ENCODE assay signal across 8 cellular contexts in genomic region chr4:8201341-8201781, GRCh38. TPM values are rescaled to one million over a fixed set of nuclear protein-coding genes. Genes with fewer than 3 reads are reported as not detected.
DNase-seq lines count a peak whose midpoint lies in the region; ATAC-seq and TF ChIP-seq lines count a peak whose summit lies in the region.

No MANE protein-coding gene starts in this region.

- no peak overlapping the region for H4K5ac ChIP-seq in mesendoderm (ENCODE audit: low read length)

- H4K8ac ChIP-seq in mesendoderm (ENCODE audit: low read depth, low read length) = no peak overlapping the region

- H3K9me3 Mint-ChIP-seq in T-helper 2 cell treated with Interferon-gamma antibody and Interleukin-4, amounts not matched to agents 5 μg/mL and 100 μg/mL, for 36 hours = no peaks in the 10 kb centered on the region
- no peaks in the 10 kb centered on the region for H3K9me3 Mint-ChIP-seq in endothelial cell (ENCODE audit: unreplicated experiment)
- H3K9me3 Mint-ChIP-seq in stimulated activated effector memory CD8-positive, alpha-beta T cell treated with anti-CD3 and anti-CD28 coated beads, Interleukin-12 subunit alpha, Interleukin-12 subunit beta, amount 100 ng/mL, for 72 hours = no peaks in the 10 kb centered on the region

- H3K4me3 ChIP-seq in mesendoderm (ENCODE audit: low read length) = no peak overlapping the region

- H3K27me3 ChIP-seq in mesendoderm (ENCODE audit: insufficient read depth, low read length, poor library complexity) = no peaks in the 10 kb centered on the region

- no peaks in the 10 kb centered on the region for H3K36me3 Mint-ChIP-seq in T-helper 2 cell treated with Interferon-gamma antibody and Interleukin-4, amounts not matched to agents 5 μg/mL and 100 μg/mL, for 36 hours (ENCODE audit: low read depth)
- no peaks in the 10 kb centered on the region for H3K36me3 Mint-ChIP-seq in endothelial cell (ENCODE audit: low read depth, unreplicated experiment)
- H3K36me3 Mint-ChIP-seq in stimulated activated effector memory CD8-positive, alpha-beta T cell treated with anti-CD3 and anti-CD28 coated beads, Interleukin-12 subunit alpha, Interleukin-12 subunit beta, amount 100 ng/mL, for 72 hours = no peaks in the 10 kb centered on the region

- H3K27me3 Mint-ChIP-seq in T-helper 2 cell treated with Interferon-gamma antibody and Interleukin-4, amounts not matched to agents 5 μg/mL and 100 μg/mL, for 36 hours (ENCODE audit: low read depth) = no peaks in the 10 kb centered on the region
- H3K27me3 Mint-ChIP-seq in endothelial cell (ENCODE audit: unreplicated experiment) = peaks cover 25% of the 10 kb centered on the region

- H3K79me2 ChIP-seq in mesendoderm (ENCODE audit: control insufficient read depth, insufficient read depth, low read length) = no peaks in the 10 kb centered on the region

- H3K27ac Mint-ChIP-seq in T-helper 2 cell treated with Interferon-gamma antibody and Interleukin-4, amounts not matched to agents 5 μg/mL and 100 μg/mL, for 36 hours = peak overlapping the region; percentile 67
- H3K27ac Mint-ChIP-seq in endothelial cell (ENCODE audit: unreplicated experiment) = no peak overlapping the region
- peak overlapping the region; percentile 85 for H3K27ac Mint-ChIP-seq in stimulated activated effector memory CD8-positive, alpha-beta T cell treated with anti-CD3 and anti-CD28 coated beads, Interleukin-12 subunit alpha, Interleukin-12 subunit beta, amount 100 ng/mL, for 72 hours

- H3K4me2 ChIP-seq in mesendoderm (ENCODE audit: low read length) = no peak overlapping the region

- peak overlapping the region; percentile 94 for H3K4me3 Mint-ChIP-seq in T-helper 2 cell treated with Interferon-gamma antibody and Interleukin-4, amounts not matched to agents 5 μg/mL and 100 μg/mL, for 36 hours
- peak overlapping the region; percentile 79 for H3K4me3 Mint-ChIP-seq in endothelial cell (ENCODE audit: unreplicated experiment)
- H3K4me3 Mint-ChIP-seq in stimulated activated effector memory CD8-positive, alpha-beta T cell treated with anti-CD3 and anti-CD28 coated beads, Interleukin-12 subunit alpha, Interleukin-12 subunit beta, amount 100 ng/mL, for 72 hours = peak overlapping the region; percentile 84

- no peak overlapping the region for H3K4ac ChIP-seq in mesendoderm (ENCODE audit: low read depth, low read length)

- H2BK15ac ChIP-seq in mesendoderm (replicated peaks; ENCODE audit: low read depth) = no peak overlapping the region

- H3K18ac ChIP-seq in mesendoderm (ENCODE audit: low read length) = no peak overlapping the region

- H3K4me1 ChIP-seq in mesendoderm (ENCODE audit: control insufficient read depth, low read depth, low read length) = no peaks in the 10 kb centered on the region

- no peak overlapping the region for H3K56ac ChIP-seq in mesendoderm (ENCODE audit: low read length)

- no CpG with 5 or more reads among the region's 9 CpGs for WGBS in mesendoderm (ENCODE audit: extremely low coverage, insufficient coverage, low lambda C conversion rate)

- H3K9ac ChIP-seq in mesendoderm (ENCODE audit: low read length) = no peak overlapping the region

- no peaks in the 10 kb centered on the region for H3K79me1 ChIP-seq in mesendoderm (ENCODE audit: low read length)

- H2AK5ac ChIP-seq in mesendoderm (ENCODE audit: low read length) = no peak overlapping the region

- in situ Hi-C loops in GM13976 (cut with MboI; ENCODE audit: low sequenced_read_pairs, unreplicated experiment) = no loop called here

- H3K23ac ChIP-seq in mesendoderm (ENCODE audit: low read length) = no peak overlapping the region

- no peak overlapping the region for H2BK120ac ChIP-seq in mesendoderm (ENCODE audit: low read depth, low read length)

- no peak overlapping the region for H3K27ac ChIP-seq in mesendoderm (ENCODE audit: low read depth, low read length)

- H3K4me1 Mint-ChIP-seq in T-helper 2 cell treated with Interferon-gamma antibody and Interleukin-4, amounts not matched to agents 5 μg/mL and 100 μg/mL, for 36 hours (ENCODE audit: low read depth) = peaks cover 30% of the 10 kb centered on the region
- peaks cover 50% of the 10 kb centered on the region for H3K4me1 Mint-ChIP-seq in endothelial cell (ENCODE audit: unreplicated experiment)
- H3K4me1 Mint-ChIP-seq in stimulated activated effector memory CD8-positive, alpha-beta T cell treated with anti-CD3 and anti-CD28 coated beads, Interleukin-12 subunit alpha, Interleukin-12 subunit beta, amount 100 ng/mL, for 72 hours = peaks cover 55% of the 10 kb centered on the region

- DNase-seq in GM13976 (ENCODE audit: low spot score) (peak; percentile 86), endothelial cell (ENCODE audit: low spot score) (no peak), SIG-M5 (lab: John Stamatoyannopoulos, UW) (no peak), mesendoderm (no peak)
- DNase-seq in T-helper 2 cell treated with Interferon-gamma antibody and Interleukin-4, amounts not matched to agents 5 μg/mL and 100 μg/mL, for 36 hours (ENCODE audit: low spot score) = peak; percentile 37
- peak in 1 of 2 donors; percentile 69 for DNase-seq in stimulated activated effector memory CD8-positive, alpha-beta T cell treated with anti-CD3 and anti-CD28 coated beads, Interleukin-12 subunit alpha, Interleukin-12 subunit beta, amount 100 ng/mL, for 72 hours (ENCODE audit: low spot score in 2 of 2)

- ATAC-seq in HG02798 (IDR thresholded peaks at IDR 0.05; ENCODE audit: poor library complexity, unreplicated experiment) = peak; percentile 47
- ATAC-seq in stimulated activated effector memory CD8-positive, alpha-beta T cell treated with anti-CD3 and anti-CD28 coated beads, Interleukin-12 subunit alpha, Interleukin-12 subunit beta, amount 100 ng/mL, for 72 hours = peak; percentile 51
- ATAC-seq in GM18517 (IDR thresholded peaks at IDR 0.05; ENCODE audit: unreplicated experiment) = no peak

- TF ChIP-seq CTCF in GM13976 (IDR thresholded peaks at IDR 0.05; ENCODE audit: borderline replicate concordance, control extremely low read depth, extremely low read depth, insufficient read depth, missing control alignments) (no peak), endothelial cell (IDR thresholded peaks at IDR 0.05; ENCODE audit: unreplicated experiment) (no peak)

- H3K36me3 ChIP-seq in mesendoderm (ENCODE audit: control insufficient read depth, insufficient read depth, low read length) = no peaks in the 10 kb centered on the region

- no peak overlapping the region for H2BK5ac ChIP-seq in mesendoderm (ENCODE audit: low read length)

RNA-seq across cellular contexts. Expression of gene SH3TC1, which starts 2.3 kb away (rescaled TPM):
- total RNA-seq in endothelial cell (ENCODE audit: unreplicated experiment) = 114 TPM
- polyA plus RNA-seq in mesendoderm (2013, experiment 1 of 2) = 0.17 TPM
- 0.13 TPM for polyA plus RNA-seq in mesendoderm (2013, experiment 2 of 2)

RNA-seq across cellular contexts. Expression of gene ABLIM2, which starts 42.7 kb away (rescaled TPM):
- total RNA-seq in endothelial cell (ENCODE audit: unreplicated experiment) = 0.74 TPM
- polyA plus RNA-seq in mesendoderm (2013, experiment 1 of 2) = 0.45 TPM
- polyA plus RNA-seq in mesendoderm (2013, experiment 2 of 2) = 0.55 TPM

Comparison
In these comparisons a context has a peak if more than half of its experiments do, and no peak if none do; other contexts are left out.
1. DNase-seq: peak in GM13976 (single experiment) and T-helper 2 cell treated with Interferon-gamma antibody and Interleukin-4, amounts not matched to agents 5 μg/mL and 100 μg/mL, for 36 hours (single experiment); none in endothelial cell (single experiment), SIG-M5 (single experiment) and mesendoderm (single experiment).
2. Peak in every context shown above with its lines, with median percentiles within 50 percentile points of each other: H3K4me3 Mint-ChIP-seq.